8 cellular contexts compared by ENCODE assay signal in genomic region chr6:108848116-108848868, GRCh38. TPM values are rescaled to one million over a fixed set of nuclear protein-coding genes. Genes with fewer than 3 reads are reported as not detected.
DNase-seq lines count a peak whose midpoint lies in the region; ATAC-seq, FAIRE-seq and TF ChIP-seq lines count a peak whose summit lies in the region.

TSS of gene ARMC2 (plus strand) at chr6:108848422. CDS start at chr6:108854268, 5,846 bp downstream.

- DNase-seq in AG08395 (ENCODE audit: low spot score): peak; percentile 98
- peak; percentile 92 for DNase-seq in NCI-H345 (lab: John Stamatoyannopoulos, UW)
- peak; percentile 91 for DNase-seq in cerebellar cortex (ENCODE audit: low spot score)
- DNase-seq in keratinocyte (ENCODE audit: low read depth, low spot score): peak; percentile 19
- DNase-seq in stimulated activated CD4-positive, alpha-beta T cell treated with anti-CD3 and anti-CD28 coated beads, Interleukin-12 subunit alpha, Interleukin-12 subunit beta, amount 100 ng/mL, for 48 hours (ENCODE audit: low read depth in 2 of 3, low spot score in 1 of 3): peak; percentile 75 to 85 (median 84)

- H3K36me3 ChIP-seq in keratinocyte (ENCODE audit: control insufficient read depth in 2 of 2, extremely low read depth in 1 of 2, insufficient read depth in 2 of 2, low read length in 2 of 2): no peaks in the 10 kb centered on the region

- H3K4me2 ChIP-seq in keratinocyte (ENCODE audit: control insufficient read depth, extremely low read depth, insufficient read depth, low read depth, low read length): peak within 1 kb of the TSS; percentile 93

- H3K27ac ChIP-seq in keratinocyte (ENCODE audit: control insufficient read depth, insufficient read depth, low read length): peak within 1 kb of the TSS; percentile 55

- ATAC-seq in GM18909 (IDR thresholded peaks at IDR 0.05; ENCODE audit: poor library complexity, unreplicated experiment) (peak; percentile 96), HG03175 (IDR thresholded peaks at IDR 0.05; ENCODE audit: unreplicated experiment) (peak; percentile 94)
- peak; percentile 92 for ATAC-seq in activated CD4-positive, CD25-positive, alpha-beta regulatory T cell treated with anti-CD3 and anti-CD28 coated beads, Interleukin-2, amount 50 U/mL, for 24 hours

- H3K9me3 ChIP-seq in keratinocyte (ENCODE audit: control insufficient read depth, low read depth, low read length): no peaks in the 10 kb centered on the region

- H3K4me1 ChIP-seq in keratinocyte (ENCODE audit: control insufficient read depth, extremely low read depth, insufficient read depth, low read length): peaks cover 9% of the 10 kb centered on the region

- no peak for TF ChIP-seq CTCF in keratinocyte (optimal IDR thresholded peaks at IDR 0.05 in 1 of 3, IDR thresholded peaks at IDR 0.05 in 1 of 3, conservative IDR thresholded peaks at IDR 0.05 in 1 of 3; ENCODE audit: extremely low read depth in 1 of 3, insufficient read depth in 2 of 3, low read length in 3 of 3)

- peak; percentile 52 for FAIRE-seq in keratinocyte (lab: Jason Lieb, UNC)

- H2AFZ ChIP-seq in keratinocyte (ENCODE audit: control insufficient read depth, low read length): peak within 1 kb of the TSS; percentile 96

- H3K4me3 ChIP-seq in keratinocyte (ENCODE audit: control insufficient read depth in 2 of 3, extremely low read depth in 1 of 3, insufficient read depth in 2 of 3, low read depth in 1 of 3, low read length in 3 of 3): peak within 1 kb of the TSS; percentile 75 to 90 (median 80)

- dilution Hi-C loops in keratinocyte (cut with MboI; ENCODE audit: extremely low pct_ligation_motif_present, low sequenced_read_pairs): no loop called here

- no peaks in the 10 kb centered on the region for H3K9me1 ChIP-seq in keratinocyte (ENCODE audit: control insufficient read depth, extremely low read depth, insufficient read depth, low read length)

- H3K9ac ChIP-seq in keratinocyte (ENCODE audit: control insufficient read depth, extremely low read depth, insufficient read depth, low read length): peak within 1 kb of the TSS; percentile 77

- H3K27me3 ChIP-seq in keratinocyte (ENCODE audit: control insufficient read depth, extremely low read depth, insufficient read depth, low read length): no peaks in the 10 kb centered on the region

- no peaks in the 10 kb centered on the region for H3K79me2 ChIP-seq in keratinocyte (ENCODE audit: control insufficient read depth, insufficient read depth, low read length)

- H4K20me1 ChIP-seq in keratinocyte (ENCODE audit: control insufficient read depth, extremely low read depth, insufficient read depth, low read length): no peaks in the 10 kb centered on the region

RNA-seq across cellular contexts. Expression of gene ARMC2, which starts in this region (rescaled TPM):
- 2.6 to 3.8 TPM (median 3.4 TPM) in 3 replicates for polyA plus RNA-seq in keratinocyte
- polyA plus RNA-seq in keratinocyte (2011; ENCODE audit: low read depth): 1.4 TPM
- polyA plus RNA-seq in keratinocyte (2011; cell fraction: cytosol; rRNA removed): 2.3 and 3.3 TPM in 2 replicates
- 5.3 and 5.6 TPM in 2 replicates for polyA plus RNA-seq in keratinocyte (2011; cell fraction: nucleus; rRNA removed)
- 1.6 and 1.8 TPM in 2 replicates for polyA plus RNA-seq in keratinocyte (2012; ENCODE audit: low replicate concordance)
- polyA minus RNA-seq in keratinocyte: 0.69 to 1.5 TPM (median 1.3 TPM) in 3 replicates
- 0.96 TPM for polyA minus RNA-seq in keratinocyte (2011; cell fraction: cytosol; rRNA and poly(A)+ RNA removed)
- 0.95 and 2.9 TPM in 2 replicates for polyA minus RNA-seq in keratinocyte (2011; cell fraction: nucleus; rRNA and poly(A)+ RNA removed)

Comparison
In these comparisons a context has a peak if more than half of its experiments do, and no peak if none do; other contexts are left out.
1. Peak in every context shown above with its lines: DNase-seq, ATAC-seq, H3K4me3 ChIP-seq and H3K27ac ChIP-seq.
2. DNase-seq: peak in every context shown above with its lines; median percentile 98 in AG08395; 92 in NCI-H345; 91 in cerebellar cortex; 84 in stimulated activated CD4-positive, alpha-beta T cell treated with anti-CD3 and anti-CD28 coated beads, Interleukin-12 subunit alpha, Interleukin-12 subunit beta, amount 100 ng/mL, for 48 hours; 19 in keratinocyte.